ENCODE assay signal across 13 cellular contexts in the genomic region with DNA sequence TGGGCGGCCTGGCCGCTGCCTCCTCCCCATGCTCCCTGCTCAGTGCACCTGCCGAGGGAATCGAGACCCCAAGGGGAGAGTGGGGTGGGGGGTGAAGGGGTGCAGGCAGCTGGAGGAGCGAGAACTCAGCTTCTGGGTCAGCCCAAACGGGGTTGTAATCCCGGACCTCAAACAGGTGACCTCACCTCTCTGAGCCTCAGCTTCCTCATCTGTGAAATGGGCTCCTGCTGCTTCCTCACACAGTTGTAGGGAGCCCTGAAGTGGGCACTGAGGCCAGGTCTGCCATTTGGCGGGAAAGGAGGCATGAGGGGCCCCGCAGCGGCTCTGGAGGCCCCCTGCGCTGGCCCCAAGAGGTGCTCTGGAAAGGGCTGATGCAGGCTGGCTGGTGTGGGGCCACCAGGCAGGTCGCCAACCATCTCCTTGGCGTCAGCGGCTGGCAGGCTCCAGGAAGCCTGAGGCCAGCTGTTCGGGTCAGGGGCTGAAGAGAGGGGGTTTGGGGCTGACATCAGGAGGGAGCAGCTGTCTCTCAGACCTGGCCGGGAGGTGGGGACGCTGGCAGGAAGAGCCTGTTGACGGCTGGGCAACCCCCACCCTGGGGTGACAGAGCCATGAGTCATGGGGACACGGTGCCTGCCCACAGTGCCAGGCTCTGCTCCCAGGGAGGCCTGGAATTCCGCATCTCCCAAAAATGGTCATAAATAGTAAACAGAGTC. TPM values are rescaled to one million over a fixed set of nuclear protein-coding genes. Genes with fewer than 3 reads are reported as not detected.
DNase-seq lines count a peak whose midpoint lies in the region; ATAC-seq, FAIRE-seq and TF ChIP-seq lines count a peak whose summit lies in the region.
"Had no signal": no experiment of that assay in that cellular context is flagged by ENCODE, and none has a peak within 500 bp of the region (broad histone marks: within the 10 kb centered on the region; RNA-seq: fewer than 3 reads in every experiment).

No MANE protein-coding gene starts in this region.

- no peaks in the 10 kb centered on the region for H3K9me3 Mint-ChIP-seq in stimulated activated naive CD8-positive, alpha-beta T cell treated with anti-CD3 and anti-CD28 coated beads, Interleukin-15, amount 100 ng/mL, for 72 hours

- no peak overlapping the region for H3K4me3 ChIP-seq in BE2C (ENCODE audit: low read depth, low read length)
- H3K4me3 ChIP-seq: adrenal gland had no signal

- no peak overlapping the region for H3K27ac Mint-ChIP-seq in stimulated activated naive CD8-positive, alpha-beta T cell treated with anti-CD3 and anti-CD28 coated beads, Interleukin-15, amount 100 ng/mL, for 72 hours

- no peaks in the 10 kb centered on the region for H3K27me3 Mint-ChIP-seq in stimulated activated naive CD8-positive, alpha-beta T cell treated with anti-CD3 and anti-CD28 coated beads, Interleukin-15, amount 100 ng/mL, for 72 hours

- H3K36me3 ChIP-seq in BE2C: no peaks in the 10 kb centered on the region
- H3K36me3 ChIP-seq: adrenal gland, neutrophil had no signal

- no peaks in the 10 kb centered on the region for H3K27me3 ChIP-seq in BE2C
- H3K27me3 ChIP-seq: adrenal gland, neutrophil had no signal

- no peak for ATAC-seq in stimulated activated naive CD8-positive, alpha-beta T cell treated with anti-CD3 and anti-CD28 coated beads, Interleukin-15, Interleukin-2, amounts not matched to agents 100 U/mL and 50 U/mL, for 24 hours
- ATAC-seq in stimulated activated naive CD8-positive, alpha-beta T cell treated with anti-CD3 and anti-CD28 coated beads, Interleukin-15, amount 100 ng/mL, for 72 hours: no peak
- no peak for ATAC-seq in GM18520 (IDR thresholded peaks at IDR 0.05; ENCODE audit: unreplicated experiment)
- ATAC-seq in GM21447 (IDR thresholded peaks at IDR 0.05; ENCODE audit: unreplicated experiment): no peak

- peaks cover 18% of the 10 kb centered on the region for H3K4me1 Mint-ChIP-seq in stimulated activated naive CD8-positive, alpha-beta T cell treated with anti-CD3 and anti-CD28 coated beads, Interleukin-15, amount 100 ng/mL, for 72 hours

- H3K4me3 Mint-ChIP-seq in stimulated activated naive CD8-positive, alpha-beta T cell treated with anti-CD3 and anti-CD28 coated beads, Interleukin-15, amount 100 ng/mL, for 72 hours: no peak overlapping the region

- no peak for TF ChIP-seq CTCF in BE2C (IDR thresholded peaks at IDR 0.05; ENCODE audit: low read depth, low read length)

- peak; percentile 35 for DNase-seq in stimulated activated naive CD8-positive, alpha-beta T cell treated with anti-CD3 and anti-CD28 coated beads, Interleukin-15, Interleukin-2, amounts not matched to agents 100 U/mL and 50 U/mL, for 24 hours
- no peak for DNase-seq in stimulated activated naive CD8-positive, alpha-beta T cell treated with anti-CD3 and anti-CD28 coated beads, Interleukin-15, amount 100 ng/mL, for 72 hours
- peak; percentile 92 for DNase-seq in RCC 7860 (ENCODE audit: low spot score)
- peak; percentile 93 for DNase-seq in fibroblast of gingiva (ENCODE audit: low read depth)
- no peak for DNase-seq in BE2C
- DNase-seq in stimulated activated naive CD4-positive, alpha-beta T cell treated with Interleukin-2 at 50 U/mL for 16 hours (lab: John Stamatoyannopoulos, UW): no peak
- DNase-seq: DND-41, glutamatergic neuron, NCI-H187 treated with DMSO at 0.1 percent for 48 hours had no signal

- H3K4me1 ChIP-seq in BE2C: peaks cover 8% of the 10 kb centered on the region
- H3K4me1 ChIP-seq: adrenal gland had no signal

- FAIRE-seq in RCC 7860 (lab: Jason Lieb, UNC): peak; percentile 86

- no peaks in the 10 kb centered on the region for H3K9me3 ChIP-seq in BE2C
- H3K9me3 ChIP-seq: adrenal gland, neutrophil had no signal

RNA-seq across cellular contexts. Expression of a gene that starts 4.9 kb away (rescaled TPM):
- 1.8 TPM for polyA plus RNA-seq in BE2C (2012; ENCODE audit: insufficient read depth, insufficient read length, low read depth)

RNA-seq across cellular contexts. Expression of a gene that starts 15.4 kb away (rescaled TPM):
- polyA plus RNA-seq in BE2C (2012; ENCODE audit: insufficient read depth, insufficient read length, low read depth): 0.43 TPM

RNA-seq across cellular contexts. Expression of a gene that starts 43.3 kb away (rescaled TPM):
- 0.65 TPM for polyA plus RNA-seq in BE2C (2012; ENCODE audit: insufficient read depth, insufficient read length, low read depth)

Comparison
In these comparisons a context has a peak if more than half of its experiments do, and no peak if none do; other contexts are left out.
1. DNase-seq: peak in stimulated activated naive CD8-positive, alpha-beta T cell treated with anti-CD3 and anti-CD28 coated beads, Interleukin-15, Interleukin-2, amounts not matched to agents 100 U/mL and 50 U/mL, for 24 hours (single experiment), RCC 7860 (single experiment) and fibroblast of gingiva (single experiment); none in stimulated activated naive CD8-positive, alpha-beta T cell treated with anti-CD3 and anti-CD28 coated beads, Interleukin-15, amount 100 ng/mL, for 72 hours (0 of 2), BE2C (single experiment) and stimulated activated naive CD4-positive, alpha-beta T cell treated with Interleukin-2 at 50 U/mL for 16 hours (single experiment).